ENCODE assay signal across 22 cellular contexts in the genomic region with DNA sequence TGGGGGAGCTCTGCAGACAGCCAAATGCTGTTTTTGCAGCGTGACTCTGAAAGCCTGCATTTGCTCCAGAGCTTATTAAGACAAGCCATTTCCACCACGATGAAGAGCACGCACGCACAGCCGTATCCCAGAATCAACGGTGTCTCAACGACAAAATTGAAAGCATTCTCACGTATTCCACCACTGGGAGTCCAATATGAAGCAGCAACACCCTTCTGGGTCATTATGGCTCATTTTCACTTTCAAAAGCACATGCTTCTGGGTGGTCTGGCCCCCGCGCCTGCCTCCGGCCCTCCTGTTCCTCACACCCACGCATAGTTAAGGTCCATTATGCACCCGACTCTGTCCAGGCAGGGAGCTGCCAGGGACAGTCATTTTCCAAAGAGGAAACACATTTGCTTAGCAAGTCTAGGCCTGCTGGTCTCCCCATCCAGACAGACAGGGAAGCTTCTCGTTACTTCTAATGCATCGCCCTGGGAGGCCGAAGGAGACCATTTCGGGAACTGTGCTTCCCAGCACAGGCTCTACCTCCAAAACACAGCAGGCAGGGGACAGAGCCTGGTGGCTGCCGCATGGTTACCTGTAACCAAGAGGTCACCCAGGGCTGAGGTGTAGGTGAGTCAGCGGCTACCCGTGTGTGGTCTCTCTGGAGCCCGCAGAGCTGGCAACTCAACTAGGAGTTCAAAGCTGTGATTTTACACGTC.
DNase-seq lines count a peak whose midpoint lies in the region; ATAC-seq, FAIRE-seq and TF ChIP-seq lines count a peak whose summit lies in the region.
"Had no signal": no experiment of that assay in that cellular context is flagged by ENCODE, and none has a peak within 500 bp of the region (broad histone marks: within the 10 kb centered on the region; RNA-seq: fewer than 3 reads in every experiment).

No MANE protein-coding gene starts in this region.

- no peak overlapping the region for H2AFZ ChIP-seq in fibroblast of lung (ENCODE audit: low read length)
- H2AFZ ChIP-seq in osteoblast (ENCODE audit: low read length): no peak overlapping the region

- H3K4me1 ChIP-seq in fibroblast of lung (ENCODE audit: control insufficient read depth, extremely low read depth, insufficient read depth, low read length) (peaks cover 5% of the 10 kb centered on the region), osteoblast (ENCODE audit: insufficient read depth, low read length) (peaks cover 7% of the 10 kb centered on the region)

- H3K27ac ChIP-seq in fibroblast of lung (ENCODE audit: insufficient read depth, low read length) (peak overlapping the region; percentile 56), osteoblast (ENCODE audit: low read depth, low read length) (no peak overlapping the region)
- H3K27ac ChIP-seq: 22Rv1, right lobe of liver had no signal

- H4K20me1 ChIP-seq in fibroblast of lung (ENCODE audit: control insufficient read depth, extremely low read depth, insufficient read depth, low read length) (no peaks in the 10 kb centered on the region), osteoblast (ENCODE audit: insufficient read depth, low read length) (no peaks in the 10 kb centered on the region)

- no peak overlapping the region for H3K9ac ChIP-seq in fibroblast of lung (ENCODE audit: insufficient read depth, low read length)

- no peaks in the 10 kb centered on the region for H3K36me3 ChIP-seq in fibroblast of lung (ENCODE audit: control insufficient read depth, insufficient read depth, low read length)
- no peaks in the 10 kb centered on the region for H3K36me3 ChIP-seq in osteoblast (ENCODE audit: insufficient read depth, low read length)
- H3K36me3 ChIP-seq: right lobe of liver, transverse colon had no signal

- no peak for FAIRE-seq in urothelium cell line (lab: Jason Lieb, UNC)

- no peak for ATAC-seq in HG02678 (IDR thresholded peaks at IDR 0.05; ENCODE audit: unreplicated experiment)
- ATAC-seq: activated CD4-positive, alpha-beta T cell treated with anti-CD3 and anti-CD28 coated beads for 36 hours; naive thymus-derived CD8-positive, alpha-beta T cell; right lobe of liver had no signal

- H3K27me3 ChIP-seq in fibroblast of lung (ENCODE audit: control insufficient read depth, insufficient read depth, low read length) (no peaks in the 10 kb centered on the region), osteoblast (ENCODE audit: insufficient read depth, low read length) (peaks cover 36% of the 10 kb centered on the region)
- H3K27me3 ChIP-seq: right lobe of liver, transverse colon had no signal

- H3K4me2 ChIP-seq in fibroblast of lung (ENCODE audit: extremely low read depth, insufficient read depth, low read length): peak overlapping the region; percentile 58
- H3K4me2 ChIP-seq in osteoblast (ENCODE audit: insufficient read depth, low read length): peak overlapping the region; percentile 58

- no peak for TF ChIP-seq CTCF in fibroblast of lung (conservative IDR thresholded peaks at IDR 0.05 in 1 of 2, IDR thresholded peaks at IDR 0.05 in 1 of 2; ENCODE audit: low read depth in 1 of 2, low read length in 2 of 2)
- no peak for TF ChIP-seq CTCF in osteoblast (IDR thresholded peaks at IDR 0.05; ENCODE audit: extremely low read depth, low read depth, low read length)

- peak overlapping the region in 2 of 4 experiments; percentile 6 to 12 for H3K4me3 ChIP-seq in fibroblast of lung (replicated peaks in 1 of 4; ENCODE audit: control extremely low read depth in 1 of 4, insufficient read depth in 1 of 4, low read depth in 3 of 4, low read length in 4 of 4)
- H3K4me3 ChIP-seq in osteoblast (ENCODE audit: insufficient read depth, low read length): peak overlapping the region; percentile 34
- H3K4me3 ChIP-seq: right lobe of liver, transverse colon had no signal

- H3K79me2 ChIP-seq in fibroblast of lung (ENCODE audit: control insufficient read depth, insufficient read depth, low read length) (no peaks in the 10 kb centered on the region), osteoblast (ENCODE audit: insufficient read depth, low read length) (no peaks in the 10 kb centered on the region)

- peak; percentile 21 for DNase-seq in activated effector memory CD4-positive, alpha-beta T cell treated with anti-CD3 and anti-CD28 coated beads, Interleukin-2, amount 50 U/mL, for 16 hours
- no peak for DNase-seq in activated effector memory CD4-positive, alpha-beta T cell treated with Interleukin-2 at 50 U/mL for 16 hours
- DNase-seq in fibroblast of lung (ENCODE audit: low read depth in 2 of 2): no peak
- DNase-seq in osteoblast (ENCODE audit: insufficient read length, low spot score, missing footprints): peak; percentile 85
- peak; percentile 31 for DNase-seq in urothelium cell line (ENCODE audit: low spot score)
- DNase-seq in RKO (ENCODE audit: low spot score): no peak
- no peak for DNase-seq in NOMO-1 treated with DMSO at 0.1 percent for 48 hours (lab: John Stamatoyannopoulos, UW; ENCODE audit: unreplicated experiment)
- DNase-seq: activated CD4-positive, alpha-beta T cell treated with anti-CD3 and anti-CD28 coated beads for 36 hours; activated CD8-positive, alpha-beta memory T cell treated with anti-CD3 and anti-CD28 coated beads, Interleukin-2, amount 50 U/mL, for 4 hours; activated naive CD4-positive, alpha-beta T cell treated with anti-CD3 and anti-CD28 coated beads, Interleukin-2, amount 10 ng/mL, durations not matched to agents 7 days and 5 days; CD4-positive, CD25-positive, alpha-beta regulatory T cell; DMS79 treated with DMSO at 0.1 percent for 48 hours; MM.1S; naive thymus-derived CD8-positive, alpha-beta T cell; NCI-H2029 treated with DMSO at 0.1 percent for 48 hours; NCI-H510A; right lobe of liver; stimulated activated CD4-positive, alpha-beta T cell treated with anti-CD3 and anti-CD28 coated beads, Interleukin-4, amount 100 ng/mL, for 24 hours; T-helper 9 cell; transverse colon had no signal

- H3K9me3 ChIP-seq in fibroblast of lung (ENCODE audit: control insufficient read depth, insufficient read depth, low read depth, low read length): no peaks in the 10 kb centered on the region
- H3K9me3 ChIP-seq in osteoblast (ENCODE audit: low read depth, low read length): no peaks in the 10 kb centered on the region
- H3K9me3 ChIP-seq: right lobe of liver, transverse colon had no signal

Comparison
In these comparisons a context has a peak if more than half of its experiments do, and no peak if none do; other contexts are left out.
1. DNase-seq: peak in activated effector memory CD4-positive, alpha-beta T cell treated with anti-CD3 and anti-CD28 coated beads, Interleukin-2, amount 50 U/mL, for 16 hours (single experiment), osteoblast (single experiment) and urothelium cell line (single experiment); none in activated effector memory CD4-positive, alpha-beta T cell treated with Interleukin-2 at 50 U/mL for 16 hours (single experiment), fibroblast of lung (0 of 2), RKO (single experiment) and NOMO-1 treated with DMSO at 0.1 percent for 48 hours (single experiment).